In the genomic region with DNA sequence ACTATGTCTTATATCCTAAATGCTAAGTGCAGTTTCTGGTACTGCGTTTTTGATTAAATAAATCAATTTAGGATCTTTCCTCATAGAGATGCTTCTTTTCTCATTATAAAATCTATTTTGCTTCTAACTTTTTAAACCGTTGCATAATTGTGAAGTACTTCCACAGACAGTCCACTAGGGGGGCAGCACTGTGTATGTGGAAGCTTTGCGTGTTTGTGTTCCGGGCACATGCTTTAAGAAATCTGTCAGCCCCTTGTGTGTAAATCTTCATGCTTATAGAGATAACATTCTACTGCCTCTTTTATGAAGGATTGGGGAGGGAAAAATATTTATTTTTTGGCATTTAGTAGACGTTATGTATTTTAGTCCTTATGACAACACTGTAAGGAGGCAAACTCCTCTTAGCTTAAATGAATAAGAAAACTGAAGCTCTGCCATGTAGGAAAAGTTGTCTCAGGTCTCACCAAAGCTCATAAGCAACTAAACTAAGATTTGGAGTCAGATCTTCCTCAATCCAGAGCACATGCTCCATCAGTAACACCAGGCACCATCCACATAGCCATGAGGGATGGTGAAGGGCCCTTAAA, we compare ENCODE assay signal across 9 cellular contexts.
DNase-seq lines count a peak whose midpoint lies in the region; ATAC-seq and TF ChIP-seq lines count a peak whose summit lies in the region.
"Had no signal": no experiment of that assay in that cellular context is flagged by ENCODE, and none has a peak within 500 bp of the region (broad histone marks: within the 10 kb centered on the region; RNA-seq: fewer than 3 reads in every experiment).

No MANE protein-coding gene starts in this region.

- H3K36me3 ChIP-seq in Caco-2 (ENCODE audit: control insufficient read depth, insufficient read depth, low read length) = no peaks in the 10 kb centered on the region

- TF ChIP-seq CTCF in Caco-2 (IDR thresholded peaks at IDR 0.05; ENCODE audit: insufficient read depth in 1 of 2, low read depth in 1 of 2, low read length in 1 of 2, severe bottlenecking in 1 of 2, unreplicated experiment in 1 of 2) (peak; percentile 38 to 49), WTC11 (IDR thresholded peaks at IDR 0.05) (peak; percentile 72)

- intact Hi-C loops in Caco-2 (cut with micrococcal nuclease; ENCODE audit: unreplicated experiment) = no loop called here

- H3K4me3 Mint-ChIP-seq in Caco-2 (ENCODE audit: unreplicated experiment) = no peak overlapping the region
- H3K4me3 Mint-ChIP-seq in WTC11 = no peak overlapping the region
- H3K4me3 Mint-ChIP-seq in effector memory CD8-positive, alpha-beta T cell = no peak overlapping the region
- H3K4me3 Mint-ChIP-seq: stimulated activated naive CD8-positive, alpha-beta T cell treated with anti-CD3 and anti-CD28 coated beads, Interleukin-15, Interleukin-2, amounts not matched to agents 100 ng/mL and 50 ng/mL, for 24 hours had no signal

- no peak overlapping the region for H3K27ac ChIP-seq in caudate nucleus (ENCODE audit: low read depth, low read length)

- H3K4me3 ChIP-seq in Caco-2 (ENCODE audit: low read depth, low read length) = no peak overlapping the region

- peak; percentile 96 for ATAC-seq in GM19395 (IDR thresholded peaks at IDR 0.05; ENCODE audit: unreplicated experiment)
- ATAC-seq in HG03439 (IDR thresholded peaks at IDR 0.05; ENCODE audit: unreplicated experiment) = peak; percentile 76
- peak; percentile 73 for ATAC-seq in WTC11
- no peak for ATAC-seq in effector memory CD8-positive, alpha-beta T cell (replicated peaks)

- H3K9me3 Mint-ChIP-seq in Caco-2 (ENCODE audit: unreplicated experiment) (no peaks in the 10 kb centered on the region), WTC11 (peaks cover 3% of the 10 kb centered on the region; the same call in 1 of the 2 replicates)
- peaks cover 0 to 1% of the 10 kb centered on the region in 2 donors for H3K9me3 Mint-ChIP-seq in effector memory CD8-positive, alpha-beta T cell
- H3K9me3 Mint-ChIP-seq: stimulated activated naive CD8-positive, alpha-beta T cell treated with anti-CD3 and anti-CD28 coated beads, Interleukin-15, Interleukin-2, amounts not matched to agents 100 ng/mL and 50 ng/mL, for 24 hours had no signal

- H3K27ac Mint-ChIP-seq in Caco-2 (ENCODE audit: unreplicated experiment) (no peak overlapping the region), WTC11 (no peak overlapping the region)
- no peak overlapping the region for H3K27ac Mint-ChIP-seq in effector memory CD8-positive, alpha-beta T cell
- H3K27ac Mint-ChIP-seq: stimulated activated naive CD8-positive, alpha-beta T cell treated with anti-CD3 and anti-CD28 coated beads, Interleukin-15, Interleukin-2, amounts not matched to agents 100 ng/mL and 50 ng/mL, for 24 hours had no signal

- no peaks in the 10 kb centered on the region for H3K4me1 ChIP-seq in Caco-2

- BruUV-seq in Caco-2 (replicated peaks; lab: Mats Ljungman, UMichigan) = no TSS peak

- no peaks in the 10 kb centered on the region for H3K4me1 Mint-ChIP-seq in Caco-2 (ENCODE audit: low read depth, unreplicated experiment)
- no peaks in the 10 kb centered on the region for H3K4me1 Mint-ChIP-seq in WTC11
- no peaks in the 10 kb centered on the region for H3K4me1 Mint-ChIP-seq in effector memory CD8-positive, alpha-beta T cell (ENCODE audit: low read depth in 2 of 2)

- POLR2A ChIA-PET in Caco-2 (lab: Charles Lee) (no interaction called here), WTC11 (lab: Charles Lee) (interaction anchor here (0.6 kb wide), 1 partner anchor 650 kb away, joined by 3 read pairs; no protein-coding TSS in a partner anchor)

- DNase-seq in Caco-2 (no peak), WTC11 (ENCODE audit: low spot score) (no peak), left kidney (ENCODE audit: low read depth, low spot score) (peak; percentile 51), NCI-H526 treated with DMSO at 0.1 percent for 48 hours (lab: John Stamatoyannopoulos, UW) (no peak), caudate nucleus (lab: John Stamatoyannopoulos, UW) (no peak)
- DNase-seq in effector memory CD8-positive, alpha-beta T cell = no peak

- no peaks in the 10 kb centered on the region for H3K27me3 ChIP-seq in Caco-2 (replicated peaks; ENCODE audit: control insufficient read depth, insufficient read depth, low read length)

- no peaks in the 10 kb centered on the region for H3K9me3 ChIP-seq in Caco-2

- CTCF ChIA-PET in Caco-2 (lab: Charles Lee) = no interaction called here
- CTCF ChIA-PET in WTC11 (lab: Charles Lee) = interaction anchor here (0.6 to 2.7 kb wide), 31 partner anchors 8 to 439 kb away, joined by 3 to 10 read pairs (median 4); partner anchors contain the start of gene IFI44L

- H3K27me3 Mint-ChIP-seq in Caco-2 (ENCODE audit: insufficient read depth, unreplicated experiment) = peaks cover 6% of the 10 kb centered on the region
- peaks cover 10% of the 10 kb centered on the region for H3K27me3 Mint-ChIP-seq in WTC11 (ENCODE audit: low read depth)
- no peaks in the 10 kb centered on the region for H3K27me3 Mint-ChIP-seq in effector memory CD8-positive, alpha-beta T cell

- no peaks in the 10 kb centered on the region for H3K36me3 Mint-ChIP-seq in Caco-2 (ENCODE audit: insufficient read depth, unreplicated experiment)
- no peaks in the 10 kb centered on the region for H3K36me3 Mint-ChIP-seq in WTC11
- no peaks in the 10 kb centered on the region for H3K36me3 Mint-ChIP-seq in effector memory CD8-positive, alpha-beta T cell (ENCODE audit: insufficient read depth)

TF ChIP-seq in WTC11, 78 proteins besides CTCF, POLR2A, EP300 and RAD21:
- TF ChIP-seq MXD4 (CRISPR knock-in tag; IDR thresholded peaks at IDR 0.05; ENCODE audit: borderline replicate concordance) (no peak), NR2C2 (CRISPR knock-in tag; IDR thresholded peaks at IDR 0.05) (no peak), RELA (CRISPR knock-in tag; IDR thresholded peaks at IDR 0.05; ENCODE audit: borderline replicate concordance) (no peak), TCF7 (CRISPR knock-in tag; IDR thresholded peaks at IDR 0.05; ENCODE audit: low read depth) (no peak), FOXP1 (CRISPR knock-in tag; IDR thresholded peaks at IDR 0.05; ENCODE audit: borderline replicate concordance) (no peak), ZNF281 (CRISPR knock-in tag; IDR thresholded peaks at IDR 0.05) (no peak), JAZF1 (CRISPR knock-in tag; IDR thresholded peaks at IDR 0.05) (no peak), KAT7 (CRISPR knock-in tag; IDR thresholded peaks at IDR 0.05; ENCODE audit: borderline replicate concordance) (no peak), ZNF671 (CRISPR knock-in tag; IDR thresholded peaks at IDR 0.05) (no peak)
- TF ChIP-seq, protein P1, sequence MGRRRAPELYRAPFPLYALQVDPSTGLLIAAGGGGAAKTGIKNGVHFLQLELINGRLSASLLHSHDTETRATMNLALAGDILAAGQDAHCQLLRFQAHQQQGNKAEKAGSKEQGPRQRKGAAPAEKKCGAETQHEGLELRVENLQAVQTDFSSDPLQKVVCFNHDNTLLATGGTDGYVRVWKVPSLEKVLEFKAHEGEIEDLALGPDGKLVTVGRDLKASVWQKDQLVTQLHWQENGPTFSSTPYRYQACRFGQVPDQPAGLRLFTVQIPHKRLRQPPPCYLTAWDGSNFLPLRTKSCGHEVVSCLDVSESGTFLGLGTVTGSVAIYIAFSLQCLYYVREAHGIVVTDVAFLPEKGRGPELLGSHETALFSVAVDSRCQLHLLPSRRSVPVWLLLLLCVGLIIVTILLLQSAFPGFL (CRISPR knock-in tag; IDR thresholded peaks at IDR 0.05; ENCODE audit: borderline replicate concordance) = no peak
